In the genomic region with DNA sequence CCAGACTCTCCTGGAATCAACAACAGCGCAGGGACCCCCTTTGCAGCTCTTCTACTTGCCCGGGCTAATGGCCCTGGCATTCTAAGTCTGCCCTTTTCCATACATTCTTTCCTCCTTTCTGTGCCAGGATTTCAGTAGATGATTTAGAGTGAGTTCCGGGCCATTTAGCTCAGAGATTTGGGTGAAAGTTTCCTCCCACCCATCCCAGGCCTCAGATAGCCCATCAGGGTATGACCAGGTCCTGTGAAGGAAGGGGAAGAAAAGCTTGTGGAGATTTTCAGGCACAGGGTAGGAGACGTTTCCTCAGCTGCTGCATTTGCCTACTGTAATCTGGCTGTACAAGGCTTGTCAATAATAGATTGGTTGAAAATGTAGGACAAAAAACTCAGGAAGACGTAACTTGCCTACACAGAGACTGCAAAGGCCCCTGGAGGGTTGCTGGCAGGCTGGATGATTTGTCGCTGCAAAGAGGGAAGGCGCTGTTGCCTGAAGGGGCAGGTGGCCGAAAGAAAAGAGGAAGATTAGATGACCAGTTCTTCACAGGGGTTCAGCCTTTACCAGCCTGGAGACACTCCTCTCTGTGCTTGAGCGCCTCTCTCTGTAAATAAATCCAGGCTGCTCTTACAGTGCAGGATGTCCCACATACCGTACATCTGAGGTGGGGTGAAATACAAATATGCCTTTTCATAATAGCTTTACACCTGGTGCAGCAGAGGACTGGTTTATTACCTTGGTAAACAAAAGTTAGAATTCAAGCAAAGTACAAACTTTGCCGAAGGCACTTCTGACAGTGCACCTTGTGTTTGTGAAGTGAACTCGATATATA, we compare ENCODE assay signal across 11 cellular contexts.
DNase-seq lines count a peak whose midpoint lies in the region; ATAC-seq, FAIRE-seq and TF ChIP-seq lines count a peak whose summit lies in the region.
"Had no signal": no experiment of that assay in that cellular context is flagged by ENCODE, and none has a peak within 500 bp of the region (broad histone marks: within the 10 kb centered on the region; RNA-seq: fewer than 3 reads in every experiment).

No MANE protein-coding gene starts in this region.

- peaks cover 3% of the 10 kb centered on the region for H3K27me3 Mint-ChIP-seq in GM23338 (ENCODE audit: insufficient read depth, low read depth, poor library complexity)
- no peaks in the 10 kb centered on the region for H3K27me3 Mint-ChIP-seq in CD8-positive, alpha-beta T cell (ENCODE audit: low read depth)

- no CpG with 5 or more reads among the region's 12 CpGs for WGBS in trophoblast cell (ENCODE audit: extremely low coverage, insufficient coverage, insufficient read length)

- ATAC-seq in GM23338 (peak; percentile 66), GM18519 (IDR thresholded peaks at IDR 0.05; ENCODE audit: low FRiP score, unreplicated experiment) (no peak)
- no peak for ATAC-seq in CD8-positive, alpha-beta T cell
- ATAC-seq: activated CD4-positive, CD25-positive, alpha-beta regulatory T cell treated with anti-CD3 and anti-CD28 coated beads, Interleukin-2, amount 50 U/mL, for 24 hours had no signal

- H3K4me3 ChIP-seq in GM23338: no peak overlapping the region
- no peak overlapping the region for H3K4me3 ChIP-seq in trophoblast cell (ENCODE audit: low read depth, low read length)
- H3K4me3 ChIP-seq in CD8-positive, alpha-beta T cell (ENCODE audit: low read depth, low read length): no peak overlapping the region

- H3K27ac ChIP-seq in GM23338 (ENCODE audit: low read depth) (no peak overlapping the region), epithelial cell of prostate (peak overlapping the region; percentile 74), trophoblast cell (ENCODE audit: low read depth, low read length) (no peak overlapping the region)
- no peak overlapping the region for H3K27ac ChIP-seq in CD8-positive, alpha-beta T cell (ENCODE audit: low read depth, low read length)

- intact Hi-C loops in CD8-positive, alpha-beta T cell (cut with DNase I, micrococcal nuclease): no loop called here

- no peaks in the 10 kb centered on the region for H3K79me2 ChIP-seq in GM23338 (replicated peaks; ENCODE audit: insufficient read depth)
- H3K79me2 ChIP-seq in trophoblast cell (ENCODE audit: control insufficient read depth, insufficient read depth, low read length, poor library complexity): no peaks in the 10 kb centered on the region

- no peaks in the 10 kb centered on the region for H3K9me3 ChIP-seq in trophoblast cell (ENCODE audit: insufficient read depth, low read depth, low read length)
- H3K9me3 ChIP-seq in CD8-positive, alpha-beta T cell (ENCODE audit: low read length): no peaks in the 10 kb centered on the region

- H2BK12ac ChIP-seq in trophoblast cell (ENCODE audit: low read length): no peak overlapping the region

- H3K4me1 ChIP-seq in GM23338 (ENCODE audit: insufficient read depth) (peaks cover 18% of the 10 kb centered on the region), trophoblast cell (ENCODE audit: control insufficient read depth in 1 of 2, insufficient read depth in 2 of 2, low read length in 2 of 2) (peaks cover 0 to 13% of the 10 kb centered on the region in 2 experiments)
- H3K4me1 ChIP-seq in CD8-positive, alpha-beta T cell (ENCODE audit: insufficient read depth, low read length): no peaks in the 10 kb centered on the region

- H3K36me3 ChIP-seq in GM23338 (ENCODE audit: insufficient read depth) (no peaks in the 10 kb centered on the region), trophoblast cell (ENCODE audit: control insufficient read depth in 1 of 2, insufficient read depth in 2 of 2, low read length in 2 of 2) (no peaks in the 10 kb centered on the region)
- H3K36me3 ChIP-seq in CD8-positive, alpha-beta T cell (ENCODE audit: insufficient read depth, low read length): no peaks in the 10 kb centered on the region

- DNase-seq in GM23338 (ENCODE audit: low spot score): peak; percentile 33
- DNase-seq in NCI-H774 (lab: John Stamatoyannopoulos, UW): peak; percentile 34
- DNase-seq in epithelial cell of prostate (ENCODE audit: low read depth, low spot score): peak; percentile 88
- DNase-seq in trophoblast cell: peak in 1 of 2 donors; percentile 2
- no peak for DNase-seq in activated effector memory CD4-positive, alpha-beta T cell treated with anti-CD3 and anti-CD28 coated beads, Interleukin-2, amount 50 U/mL, for 16 hours
- DNase-seq in CD8-positive, alpha-beta T cell: no peak
- DNase-seq in HTR-8/SVneo (ENCODE audit: insufficient read length, low spot score): no peak
- DNase-seq: NCI-H748 treated with DMSO at 0.1 percent for 48 hours had no signal

- no peak overlapping the region for H4K8ac ChIP-seq in trophoblast cell (ENCODE audit: low read depth, low read length)

- no peak overlapping the region for H2BK120ac ChIP-seq in trophoblast cell (ENCODE audit: insufficient read depth, low read length, poor library complexity)

- H3K18ac ChIP-seq in trophoblast cell (ENCODE audit: low read length): no peak overlapping the region

- no peak overlapping the region for H3K14ac ChIP-seq in trophoblast cell (ENCODE audit: low read length)

- no peaks in the 10 kb centered on the region for H3K27me3 ChIP-seq in GM23338 (ENCODE audit: insufficient read depth)
- H3K27me3 ChIP-seq in trophoblast cell (ENCODE audit: insufficient read depth, low read length): no peaks in the 10 kb centered on the region
- H3K27me3 ChIP-seq in CD8-positive, alpha-beta T cell (ENCODE audit: insufficient read depth, low read length): no peaks in the 10 kb centered on the region

- no peaks in the 10 kb centered on the region for H4K20me1 ChIP-seq in GM23338 (replicated peaks; ENCODE audit: insufficient read depth)

- H3K79me1 ChIP-seq in trophoblast cell (ENCODE audit: low read length): no peaks in the 10 kb centered on the region

- no peak overlapping the region for H3K9ac ChIP-seq in trophoblast cell (ENCODE audit: low read length)

- peaks cover 20% of the 10 kb centered on the region for H3K4me1 Mint-ChIP-seq in GM23338
- H3K4me1 Mint-ChIP-seq in CD8-positive, alpha-beta T cell (ENCODE audit: low read depth): peaks cover 4% of the 10 kb centered on the region

- no peaks in the 10 kb centered on the region for H3K36me3 Mint-ChIP-seq in GM23338 (ENCODE audit: low read depth)
- no peaks in the 10 kb centered on the region for H3K36me3 Mint-ChIP-seq in CD8-positive, alpha-beta T cell

- no peaks in the 10 kb centered on the region for H3K9me3 Mint-ChIP-seq in GM23338
- H3K9me3 Mint-ChIP-seq in CD8-positive, alpha-beta T cell: no peaks in the 10 kb centered on the region

- TF ChIP-seq CTCF in GM23338 (conservative IDR thresholded peaks at IDR 0.05; ENCODE audit: low read depth in 2 of 2): no peak
- TF ChIP-seq CTCF in CD8-positive, alpha-beta T cell (IDR thresholded peaks at IDR 0.05): no peak

- CTCF ChIA-PET in CD8-positive, alpha-beta T cell (lab: Charles Lee): interaction anchor here (1.2 kb wide), 1 partner anchor 68 kb away, joined by 4 read pairs; no protein-coding TSS in a partner anchor

- H3K4me3 Mint-ChIP-seq in GM23338: no peak overlapping the region
- no peak overlapping the region for H3K4me3 Mint-ChIP-seq in CD8-positive, alpha-beta T cell

- H2BK5ac ChIP-seq in trophoblast cell (ENCODE audit: low read depth, low read length, poor library complexity): no peak overlapping the region

- peaks cover 5% of the 10 kb centered on the region; the same call in 1 of the 2 replicates for H3K9me2 ChIP-seq in GM23338 (ENCODE audit: insufficient read depth)

- peak overlapping the region; percentile 83 for H2AFZ ChIP-seq in GM23338
- peak overlapping the region; percentile 47 for H2AFZ ChIP-seq in trophoblast cell (ENCODE audit: insufficient read depth, low read length, poor library complexity)

- no peak overlapping the region for H4K91ac ChIP-seq in trophoblast cell (ENCODE audit: low read depth, low read length)

- H3K4me2 ChIP-seq in GM23338 (0 out of 2 replicates have a peak overlapping the region, but pooled peaks have one; percentile 32), trophoblast cell (ENCODE audit: low read length) (no peak overlapping the region)

- POLR2A ChIA-PET in CD8-positive, alpha-beta T cell (lab: Charles Lee): no interaction called here

- no peak for FAIRE-seq in HTR-8/SVneo (lab: Jason Lieb, UNC)
- FAIRE-seq: urothelium cell line had no signal

- H3K27ac Mint-ChIP-seq in GM23338: peak overlapping the region; percentile 53; the same call in 1 of the 2 replicates
- H3K27ac Mint-ChIP-seq in CD8-positive, alpha-beta T cell: no peak overlapping the region

- no peak overlapping the region for H3K4ac ChIP-seq in trophoblast cell (ENCODE audit: low read depth, low read length)

- H4K12ac ChIP-seq in trophoblast cell (ENCODE audit: low read depth, low read length): no peak overlapping the region

- H3K23ac ChIP-seq in trophoblast cell (ENCODE audit: low read length): no peak overlapping the region

- H3F3A ChIP-seq in GM23338 (replicated peaks; ENCODE audit: low read depth): no peaks in the 10 kb centered on the region

- no peak overlapping the region for H2AK5ac ChIP-seq in trophoblast cell (ENCODE audit: low read length)

TF ChIP-seq in GM23338, 12 proteins besides CTCF, POLR2A, EP300 and RAD21:
- TF ChIP-seq STAT1 (IDR thresholded peaks at IDR 0.05; ENCODE audit: unreplicated experiment) (no peak), EZH2 (IDR thresholded peaks at IDR 0.05; ENCODE audit: low read depth, unreplicated experiment) (no peak)

Comparison
In these comparisons a context has a peak if more than half of its experiments do, and no peak if none do; other contexts are left out.
1. DNase-seq: peak in GM23338 (single experiment), NCI-H774 (single experiment) and epithelial cell of prostate (single experiment); none in activated effector memory CD4-positive, alpha-beta T cell treated with anti-CD3 and anti-CD28 coated beads, Interleukin-2, amount 50 U/mL, for 16 hours (single experiment), CD8-positive, alpha-beta T cell (0 of 7) and HTR-8/SVneo (single experiment).